In the genomic region with DNA sequence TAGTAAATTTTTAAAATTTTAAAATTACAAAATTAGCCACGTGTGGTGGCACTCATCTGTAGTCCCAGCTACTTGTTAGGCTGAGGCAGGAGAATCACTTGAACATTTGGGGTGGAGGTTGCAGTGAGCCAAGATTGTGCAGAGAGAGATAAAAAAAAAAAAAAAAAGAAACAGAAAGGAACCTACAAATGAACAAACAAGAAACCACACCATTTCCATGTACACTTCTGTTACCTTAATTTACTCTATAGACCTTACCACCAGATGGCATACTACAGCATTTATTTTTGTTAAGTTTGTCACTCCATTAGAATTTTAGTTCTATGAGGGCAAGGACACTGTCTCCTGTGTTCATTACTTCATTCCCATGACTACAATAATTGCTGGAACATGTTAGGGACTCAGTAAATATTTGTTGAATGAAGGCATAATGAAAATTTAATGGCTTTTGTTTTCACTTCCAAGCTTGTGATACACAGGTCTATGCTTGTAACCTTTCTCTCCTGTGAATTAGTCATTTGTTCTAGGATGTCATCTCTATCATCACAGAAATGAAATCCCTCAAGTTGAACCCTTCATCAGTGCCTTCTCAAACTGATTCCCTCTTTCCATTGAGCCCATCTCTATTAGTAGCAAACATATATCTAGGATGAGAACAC, we compare ENCODE assay signal across 8 cellular contexts.
DNase-seq lines count a peak whose midpoint lies in the region; ATAC-seq and TF ChIP-seq lines count a peak whose summit lies in the region.

No MANE protein-coding gene starts in this region.

- H3K4me1 ChIP-seq in mammary epithelial cell (ENCODE audit: insufficient read depth, low read length): no peaks in the 10 kb centered on the region

- WGBS in mammary epithelial cell (ENCODE audit: low coverage, missing lambda C conversion rate): 80% methylated on average over 1 of the region's 1 CpG

- H3K27me3 Mint-ChIP-seq in osteocyte (ENCODE audit: unreplicated experiment): peaks cover 39% of the 10 kb centered on the region

- dilution Hi-C loops in mammary epithelial cell (cut with HindIII; ENCODE audit: low sequenced_read_pairs): no loop called here

- H3K4me3 Mint-ChIP-seq in osteocyte (ENCODE audit: unreplicated experiment): no peak overlapping the region

- DNase-seq in BJ (ENCODE audit: low read depth) (no peak), LHCN-M2 (ENCODE audit: low read depth) (peak; percentile 12), mammary epithelial cell (peak; percentile 50), osteocyte (ENCODE audit: extremely low spot score, unreplicated experiment) (no peak), NCI-H524 (lab: John Stamatoyannopoulos, UW) (no peak), NCI-H1092 treated with DMSO at 0.1 percent for 48 hours (lab: John Stamatoyannopoulos, UW) (no peak), cerebellum (ENCODE audit: low spot score) (no peak)

- H3K9me3 Mint-ChIP-seq in osteocyte (ENCODE audit: unreplicated experiment): no peaks in the 10 kb centered on the region

- H3K27ac Mint-ChIP-seq in osteocyte (ENCODE audit: unreplicated experiment): no peak overlapping the region

- H3K36me3 ChIP-seq in BJ (ENCODE audit: control insufficient read depth, insufficient read depth, low read length): no peaks in the 10 kb centered on the region
- no peaks in the 10 kb centered on the region for H3K36me3 ChIP-seq in mammary epithelial cell (ENCODE audit: insufficient read depth, low read length)

- no peak overlapping the region for H3K4me2 ChIP-seq in mammary epithelial cell (ENCODE audit: insufficient read depth, low read depth, low read length)

- H3K9ac ChIP-seq in mammary epithelial cell (ENCODE audit: insufficient read depth, low read length): no peak overlapping the region

- H3K4me1 Mint-ChIP-seq in osteocyte (ENCODE audit: unreplicated experiment): no peaks in the 10 kb centered on the region

- intact Hi-C loops in mammary epithelial cell (cut with micrococcal nuclease): loop anchor here (1.0 kb wide), 2 partner anchors 17 to 54 kb away; no protein-coding TSS in a partner anchor

- CTCF ChIA-PET in BJ (lab: Yijun Ruan, JAX) (interaction anchor here (0.9 to 1.0 kb wide), 2 partner anchors 29 to 57 kb away, joined by 3 read pairs; no protein-coding TSS in a partner anchor), mammary epithelial cell (lab: Charles Lee; ENCODE audit: low non-redundant PET) (no interaction called here)

- H3K79me2 ChIP-seq in mammary epithelial cell (ENCODE audit: insufficient read depth, low read length): no peaks in the 10 kb centered on the region

- in situ Hi-C loops in mammary epithelial cell (cut with MboI; ENCODE audit: low sequenced_read_pairs in 2 of 2): loop anchor here in 1 of 2 donors (25.0 kb wide), 1 partner anchor 168 kb away; no protein-coding TSS in a partner anchor

- H3K4me3 ChIP-seq in BJ (ENCODE audit: low read depth, low read length) (no peak overlapping the region), mammary epithelial cell (replicated peaks in 1 of 3; ENCODE audit: insufficient read depth in 1 of 3, low read depth in 2 of 3, low read length in 3 of 3) (no peak overlapping the region)

- no peaks in the 10 kb centered on the region for H3K36me3 Mint-ChIP-seq in osteocyte (ENCODE audit: unreplicated experiment)

- BruUV-seq in mammary epithelial cell (replicated peaks; lab: Mats Ljungman, UMichigan): no TSS peak

- POLR2A ChIA-PET in BJ (lab: Charles Lee): no interaction called here

- peak; percentile 70 for ATAC-seq in GM18517 (IDR thresholded peaks at IDR 0.05; ENCODE audit: unreplicated experiment)

- H3K27me3 ChIP-seq in BJ (ENCODE audit: control insufficient read depth, insufficient read depth, low read length) (no peaks in the 10 kb centered on the region), mammary epithelial cell (ENCODE audit: insufficient read depth, low read length) (no peaks in the 10 kb centered on the region)

- TF ChIP-seq CTCF in BJ (IDR thresholded peaks at IDR 0.05; ENCODE audit: insufficient read depth, low read depth, low read length) (peak; percentile 34), mammary epithelial cell (conservative IDR thresholded peaks at IDR 0.05 in 1 of 2, IDR thresholded peaks at IDR 0.05 in 1 of 2; ENCODE audit: extremely low read depth in 1 of 2, insufficient read depth in 1 of 2, low read depth in 1 of 2, low read length in 2 of 2) (peak; percentile 27 to 46), osteocyte (IDR thresholded peaks at IDR 0.05) (peak; percentile 56)

- H3K27ac ChIP-seq in mammary epithelial cell (ENCODE audit: insufficient read depth, low read depth, low read length): no peak overlapping the region

- H2AFZ ChIP-seq in mammary epithelial cell (ENCODE audit: low read depth, low read length): no peak overlapping the region

- H3K9me3 ChIP-seq in mammary epithelial cell (replicated peaks; ENCODE audit: insufficient read depth, low read length): no peaks in the 10 kb centered on the region

- no peaks in the 10 kb centered on the region for H4K20me1 ChIP-seq in mammary epithelial cell (ENCODE audit: insufficient read depth, low read length)

Comparison
In these comparisons a context has a peak if more than half of its experiments do, and no peak if none do; other contexts are left out.
1. DNase-seq: peak in LHCN-M2 (single experiment) and mammary epithelial cell (single experiment); none in BJ (single experiment), osteocyte (single experiment), NCI-H524 (0 of 2), NCI-H1092 treated with DMSO at 0.1 percent for 48 hours (single experiment) and cerebellum (single experiment).
2. Peak in every context shown above with its lines, with median percentiles within 50 percentile points of each other: CTCF ChIP-seq.